In genomic region chr5:76819851-76820280, GRCh38 we compare ENCODE assay signal across 9 cellular contexts. TPM values are rescaled to one million over a fixed set of nuclear protein-coding genes. Genes with fewer than 3 reads are reported as not detected.
DNase-seq lines count a peak whose midpoint lies in the region; ATAC-seq and TF ChIP-seq lines count a peak whose summit lies in the region.
"Had no signal": no experiment of that assay in that cellular context is flagged by ENCODE, and none has a peak within 500 bp of the region (broad histone marks: within the 10 kb centered on the region; RNA-seq: fewer than 3 reads in every experiment).

No MANE protein-coding gene starts in this region.

- peaks cover 0 to 7% (median 0%) of the 10 kb centered on the region in 11 experiments; a peak in 2 of 22 replicates for H4K20me1 ChIP-seq in BLaER1 treated with 17β-estradiol and CSF1 and Interleukin-3, amounts not matched to agents 10 nM and 100 nM

- peak overlapping the region in 9 of 10 experiments; percentile 45 to 68 (median 56); a peak in 14 of 20 replicates for H3K4me3 ChIP-seq in BLaER1 treated with 17β-estradiol and CSF1 and Interleukin-3, amounts not matched to agents 10 nM and 100 nM
- H3K4me3 ChIP-seq in fibroblast of pulmonary artery (replicated peaks; ENCODE audit: low read depth, low read length) (peak overlapping the region; percentile 83), MG63 (no peak overlapping the region)

- DNase-seq in T-helper 17 cell, result no peak
- no peak for DNase-seq in fibroblast of pulmonary artery (ENCODE audit: low read depth)
- peak; percentile 15 for DNase-seq in nephron progenitor cell
- no peak for DNase-seq in MG63
- no peak for DNase-seq in cerebellar nuclear complex (lab: John Stamatoyannopoulos, UW)

- H3K9me3 Mint-ChIP-seq in nephron progenitor cell, result peaks cover 4% of the 10 kb centered on the region
- H3K9me3 Mint-ChIP-seq: activated T-helper 2 cell treated with anti-CD3 and anti-CD28 coated beads, Interferon-gamma antibody, Interleukin-2, Interleukin-4, amounts not matched to agents 10 μg/mL and 5 μg/mL and 100 μg/mL, durations not matched to agents 14 hours and 24 hours and 36 hours had no signal

- ATAC-seq in T-helper 17 cell (peak; percentile 3), GM18520 (IDR thresholded peaks at IDR 0.05; ENCODE audit: unreplicated experiment) (no peak), GM19452 (IDR thresholded peaks at IDR 0.05; ENCODE audit: unreplicated experiment) (no peak)

- peak overlapping the region; percentile 63 to 88 (median 76); a peak in 20 of 22 replicates for H3K4me2 ChIP-seq in BLaER1 treated with 17β-estradiol and CSF1 and Interleukin-3, amounts not matched to agents 10 nM and 100 nM

- H3K27me3 Mint-ChIP-seq in T-helper 17 cell (peaks cover 17% of the 10 kb centered on the region), nephron progenitor cell (ENCODE audit: low read depth, poor library complexity) (peaks cover 70% of the 10 kb centered on the region)

- peaks cover 0 to 18% (median 14%) of the 10 kb centered on the region in 11 experiments; a peak in 16 of 22 replicates for H3K9me3 ChIP-seq in BLaER1 treated with 17β-estradiol and CSF1 and Interleukin-3, amounts not matched to agents 10 nM and 100 nM (replicated peaks in 1 of 11)
- no peaks in the 10 kb centered on the region for H3K9me3 ChIP-seq in T-helper 17 cell (ENCODE audit: control insufficient read depth, low read length, poor library complexity, severe bottlenecking)
- peaks cover 3% of the 10 kb centered on the region; the same call in 1 of the 2 replicates for H3K9me3 ChIP-seq in MG63

- H3K9ac ChIP-seq in BLaER1 treated with 17β-estradiol and CSF1 and Interleukin-3, amounts not matched to agents 10 nM and 100 nM, result no peak overlapping the region

- no peak for TF ChIP-seq CTCF in fibroblast of pulmonary artery (IDR thresholded peaks at IDR 0.05; ENCODE audit: low read length, missing control alignments)
- TF ChIP-seq CTCF in nephron progenitor cell (IDR thresholded peaks at IDR 0.05), result no peak

- H3K36me3 ChIP-seq in BLaER1 treated with 17β-estradiol and CSF1 and Interleukin-3, amounts not matched to agents 10 nM and 100 nM, result no peaks in the 10 kb centered on the region
- no peaks in the 10 kb centered on the region for H3K36me3 ChIP-seq in MG63

- H3K4me1 Mint-ChIP-seq in T-helper 17 cell (peaks cover 10% of the 10 kb centered on the region), nephron progenitor cell (peaks cover 19% of the 10 kb centered on the region)

- no peak overlapping the region for H3K27ac Mint-ChIP-seq in T-helper 17 cell
- no peak overlapping the region for H3K27ac Mint-ChIP-seq in nephron progenitor cell
- H3K27ac Mint-ChIP-seq: activated T-helper 2 cell treated with anti-CD3 and anti-CD28 coated beads, Interferon-gamma antibody, Interleukin-2, Interleukin-4, amounts not matched to agents 10 μg/mL and 5 μg/mL and 100 μg/mL, durations not matched to agents 14 hours and 24 hours and 36 hours had no signal

- no peaks in the 10 kb centered on the region for H3K36me3 Mint-ChIP-seq in T-helper 17 cell (ENCODE audit: low read depth)
- peaks cover 4% of the 10 kb centered on the region for H3K36me3 Mint-ChIP-seq in nephron progenitor cell (ENCODE audit: low read depth)

- peaks cover 43 to 61% (median 52%) of the 10 kb centered on the region in 11 experiments for H3K27me3 ChIP-seq in BLaER1 treated with 17β-estradiol and CSF1 and Interleukin-3, amounts not matched to agents 10 nM and 100 nM
- H3K27me3 ChIP-seq in MG63, result no peaks in the 10 kb centered on the region

- H3K4me3 Mint-ChIP-seq in T-helper 17 cell (peak overlapping the region; percentile 88), nephron progenitor cell (peak overlapping the region; percentile 81)

- peaks cover 0 to 10% (median 8%) of the 10 kb centered on the region in 10 experiments; a peak in 8 of 20 replicates for H3K4me1 ChIP-seq in BLaER1 treated with 17β-estradiol and CSF1 and Interleukin-3, amounts not matched to agents 10 nM and 100 nM

- H3K27ac ChIP-seq in BLaER1 treated with 17β-estradiol and CSF1 and Interleukin-3, amounts not matched to agents 10 nM and 100 nM, result no peak overlapping the region

RNA-seq across cellular contexts. Expression of gene F2RL1, which starts 1.0 kb away (rescaled TPM):
- total RNA-seq in T-helper 17 cell, result 1 to 10 TPM in 1 of 2 donors, under 1 TPM in 1; 0.94 to 1.1 TPM
- total RNA-seq in MG63 (2014; rRNA removed; shearing (Covaris generic); ENCODE audit: low replicate concordance), result 1.2 TPM in 2 replicates

RNA-seq across cellular contexts. Expression of gene S100Z, which starts 29.9 kb away (rescaled TPM):
- 1 to 10 TPM; 1.2 to 1.5 TPM for total RNA-seq in T-helper 17 cell
- total RNA-seq in MG63 (2014; rRNA removed; shearing (Covaris generic); ENCODE audit: low replicate concordance), result not detected in 2 replicates
